8 cellular contexts compared by ENCODE assay signal in the genomic region with DNA sequence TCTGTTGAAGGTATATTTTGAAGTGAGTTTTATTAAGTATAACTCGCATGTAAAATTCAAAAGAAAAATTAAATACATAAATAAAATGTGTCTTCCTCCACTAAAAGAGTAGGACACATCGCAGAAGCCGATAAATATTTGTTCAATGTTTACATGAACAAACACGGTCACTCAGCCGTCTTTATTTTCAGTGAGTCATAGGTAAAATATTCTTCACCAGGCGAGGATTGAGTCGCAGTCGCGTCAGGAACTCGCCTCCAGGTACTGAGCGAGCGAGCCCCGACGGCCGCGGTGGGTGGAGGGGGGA. TPM values are rescaled to one million over a fixed set of nuclear protein-coding genes. Genes with fewer than 3 reads are reported as not detected.
A peak's percentile ranks its signal among the peaks of the same experiment; 100 is the strongest.
DNase-seq lines count a peak whose midpoint lies in the region; ATAC-seq and TF ChIP-seq lines count a peak whose summit lies in the region.

No MANE protein-coding gene starts in this region.

- H3K79me1 ChIP-seq in IMR-90 (ENCODE audit: low read depth in 1 of 2, low read length in 2 of 2) = peaks cover 0 to 7% of the 10 kb centered on the region in 2 experiments; a peak in 2 of 4 replicates

- H3K27ac ChIP-seq in A673 (ENCODE audit: low read depth, low read length, poor library complexity, severe bottlenecking) (peak overlapping the region; percentile 98), IMR-90 (ENCODE audit: insufficient read depth, low read length) (peak overlapping the region; percentile 94), muscle layer of colon (ENCODE audit: low read depth, low read length) (peak overlapping the region; percentile 70)

- WGBS in IMR-90 (ENCODE audit: extremely low coverage in 2 of 2, insufficient read length in 1 of 2), 2 experiments = no CpG with 5 or more reads among the region's 16 CpGs

- H3K14ac ChIP-seq in IMR-90 (replicated peaks; ENCODE audit: low read depth, low read length) = no peak overlapping the region

- H3K9me3 Mint-ChIP-seq in central memory CD8-positive, alpha-beta T cell = no peaks in the 10 kb centered on the region

- dilution Hi-C loops in IMR-90 (cut with HindIII; ENCODE audit: low sequenced_read_pairs, unreplicated experiment) = no loop called here

- H4K8ac ChIP-seq in IMR-90 (ENCODE audit: low read depth in 2 of 2, low read length in 2 of 2) = peak overlapping the region; percentile 77 to 90; a peak in 3 of 4 replicates

- TF ChIP-seq POLR2A in IMR-90 (IDR thresholded peaks at IDR 0.05; ENCODE audit: low read depth, low read length) = no peak

- no peak overlapping the region for H2AK9ac ChIP-seq in IMR-90 (replicated peaks; ENCODE audit: low read depth, low read length, poor library complexity)

- no peak overlapping the region for H2BK120ac ChIP-seq in IMR-90 (ENCODE audit: low read depth, low read length)

- TF ChIP-seq CTCF in A673 (conservative IDR thresholded peaks at IDR 0.05; ENCODE audit: low read depth, low read length) (no peak), IMR-90 (conservative IDR thresholded peaks at IDR 0.05; ENCODE audit: low read depth, low read length) (no peak)

- intact Hi-C loops in A673 (cut with micrococcal nuclease; ENCODE audit: unreplicated experiment) (no loop called here), IMR-90 (cut with micrococcal nuclease) (loop anchor here (2.0 kb wide), 1 partner anchor 44 kb away; the partner anchor contains the start of genes BRCC3, CMC4 and MTCP1)

- peak overlapping the region; percentile 93 for H2AFZ ChIP-seq in IMR-90 (replicated peaks; ENCODE audit: low read length, poor library complexity)

- H3K4me1 ChIP-seq in A673 (ENCODE audit: insufficient read depth, low read length, poor library complexity, severe bottlenecking) (peaks cover 4% of the 10 kb centered on the region), IMR-90 (ENCODE audit: control insufficient read depth, insufficient read depth, low read length) (no peaks in the 10 kb centered on the region), muscle layer of colon (ENCODE audit: insufficient read depth, low read length) (peaks cover 14% of the 10 kb centered on the region)

- peak overlapping the region; percentile 83 for H3K4me2 ChIP-seq in IMR-90 (ENCODE audit: low read depth, low read length)

- in situ Hi-C loops in IMR-90 (cut with MboI; ENCODE audit: low sequenced_read_pairs) = no loop called here

- H4K91ac ChIP-seq in IMR-90 (ENCODE audit: insufficient read depth, low read depth, low read length) = peak overlapping the region; percentile 72

- ATAC-seq in IMR-90 (ENCODE audit: low read depth) = no peak
- no peak for ATAC-seq in central memory CD8-positive, alpha-beta T cell (replicated peaks; ENCODE audit: extremely low read depth, poor library complexity, severe bottlenecking)

- no peak overlapping the region; the same call in 2 of the 3 replicates for H2BK15ac ChIP-seq in IMR-90 (ENCODE audit: low read depth, low read length)

- H3K56ac ChIP-seq in IMR-90 (ENCODE audit: extremely low read depth, insufficient read depth, low read length) = no peak overlapping the region

- H3K9ac ChIP-seq in IMR-90 (ENCODE audit: low read depth, low read length) (peak overlapping the region; percentile 83), muscle layer of colon (ENCODE audit: low read length) (no peak overlapping the region)

- H3K4me3 ChIP-seq in A673 (ENCODE audit: low read depth, low read length, poor library complexity, severe bottlenecking) (peak overlapping the region; percentile 67), IMR-90 (ENCODE audit: insufficient read depth, low read depth, low read length) (peak overlapping the region; percentile 96), muscle layer of colon (ENCODE audit: low read depth in 1 of 2, low read length in 2 of 2) (peak overlapping the region in 1 of 2 donors; percentile 82)

- peak overlapping the region; percentile 91; the same call in 1 of the 2 replicates for H4K5ac ChIP-seq in IMR-90 (ENCODE audit: low read depth, low read length)

- no peak for DNase-seq in A673 (ENCODE audit: low spot score)
- no peak for DNase-seq in IMR-90
- no peak for DNase-seq in central memory CD8-positive, alpha-beta T cell (ENCODE audit: low spot score in 2 of 2)
- no peak for DNase-seq in stimulated activated CD4-positive, alpha-beta T cell treated with anti-CD3 and anti-CD28 coated beads, Interleukin-4, amount 100 ng/mL, for 24 hours
- no peak for DNase-seq in DMS79 treated with DMSO at 0.1 percent for 48 hours (lab: John Stamatoyannopoulos, UW)
- DNase-seq in SHP77 treated with DMSO at 0.1 percent for 48 hours (lab: John Stamatoyannopoulos, UW) = no peak
- no peak for DNase-seq in SKM-1 (lab: John Stamatoyannopoulos, UW; ENCODE audit: unreplicated experiment)

- POLR2A ChIA-PET in A673 (lab: Charles Lee; ENCODE audit: low non-redundant PET) (interaction anchor here (0.6 to 0.7 kb wide), 2 partner anchors 27 to 46 kb away, joined by 6 to 7 read pairs; no protein-coding TSS in a partner anchor), IMR-90 (lab: Charles Lee; ENCODE audit: unreplicated experiment) (no interaction called here)

- H3K27me3 Mint-ChIP-seq in central memory CD8-positive, alpha-beta T cell = no peaks in the 10 kb centered on the region

- no peaks in the 10 kb centered on the region for H3K9me1 ChIP-seq in IMR-90 (ENCODE audit: insufficient read depth, low read length)

- BruUV-seq in A673 (replicated peaks; lab: Mats Ljungman, UMichigan) = no TSS peak
- BruUV-seq in IMR-90 (replicated peaks; lab: Mats Ljungman, UMichigan) = no TSS peak

- no peak overlapping the region for H2AK5ac ChIP-seq in IMR-90 (ENCODE audit: low read depth, low read length)

- peak overlapping the region; percentile 83 for H3K4me3 Mint-ChIP-seq in central memory CD8-positive, alpha-beta T cell

- H2BK5ac ChIP-seq in IMR-90 (ENCODE audit: low read depth, low read length, poor library complexity, severe bottlenecking) = peak overlapping the region; percentile 85

- no peaks in the 10 kb centered on the region for H3K9me3 ChIP-seq in A673 (ENCODE audit: low read depth, low read length, poor library complexity, severe bottlenecking)
- H3K9me3 ChIP-seq in IMR-90 (ENCODE audit: control insufficient read depth, insufficient read depth, low read length) = no peaks in the 10 kb centered on the region
- no peaks in the 10 kb centered on the region for H3K9me3 ChIP-seq in muscle layer of colon (ENCODE audit: low read length)

- peaks cover 8% of the 10 kb centered on the region for H3K4me1 Mint-ChIP-seq in central memory CD8-positive, alpha-beta T cell

- no peak overlapping the region; the same call in 1 of the 2 replicates for H3K4ac ChIP-seq in IMR-90 (ENCODE audit: low read depth, low read length)

- H3K27me3 ChIP-seq in A673 (replicated peaks; ENCODE audit: insufficient read depth, low read depth, low read length, poor library complexity) (no peaks in the 10 kb centered on the region), IMR-90 (ENCODE audit: control insufficient read depth, insufficient read depth, low read length) (no peaks in the 10 kb centered on the region; the same call in 1 of the 2 replicates), muscle layer of colon (ENCODE audit: control insufficient read depth in 1 of 2, insufficient read depth in 2 of 2, low read length in 2 of 2) (no peaks in the 10 kb centered on the region)

- peak overlapping the region; percentile 91 for H3K27ac Mint-ChIP-seq in central memory CD8-positive, alpha-beta T cell (ENCODE audit: low read depth)

- no peak overlapping the region; the same call in 1 of the 2 replicates for H2BK20ac ChIP-seq in IMR-90 (ENCODE audit: low read depth, low read length)

- no peaks in the 10 kb centered on the region for H3K36me3 ChIP-seq in A673 (ENCODE audit: insufficient read depth, low read length, poor library complexity, severe bottlenecking)
- H3K36me3 ChIP-seq in IMR-90 (ENCODE audit: control insufficient read depth, insufficient read depth, low read length) = no peaks in the 10 kb centered on the region
- H3K36me3 ChIP-seq in muscle layer of colon (ENCODE audit: insufficient read depth, low read length) = no peaks in the 10 kb centered on the region

- peak overlapping the region; percentile 90 for H3K18ac ChIP-seq in IMR-90 (ENCODE audit: low read depth, low read length)

- H4K20me1 ChIP-seq in IMR-90 (ENCODE audit: insufficient read depth, low read length) = no peaks in the 10 kb centered on the region

- TF ChIP-seq RAD21 in IMR-90 (IDR thresholded peaks at IDR 0.05; ENCODE audit: low read length) = no peak

- H3K23ac ChIP-seq in IMR-90 (ENCODE audit: low read depth, low read length) = 0 out of 2 replicates have a peak overlapping the region, but pooled peaks have one; percentile 77

- peaks cover 12% of the 10 kb centered on the region for H3K36me3 Mint-ChIP-seq in central memory CD8-positive, alpha-beta T cell (ENCODE audit: insufficient read depth)

- CTCF ChIA-PET in A673 (lab: Charles Lee) (interaction anchor here (0.6 kb wide), 2 partner anchors 43 to 287 kb away, joined by 3 to 6 read pairs; no protein-coding TSS in a partner anchor), IMR-90 (lab: Yijun Ruan, JAX) (no interaction called here)

RNA-seq across cellular contexts. Expression of gene FUNDC2, which starts 0.3 kb away (rescaled TPM):
- total RNA-seq in A673 (2021) = 78.1 and 84.6 TPM in 2 replicates
- 35.0 and 42.5 TPM in 2 replicates for total RNA-seq in IMR-90 (2012; rRNA removed)
- polyA plus RNA-seq in IMR-90 (2012; rRNA removed) = 51.7 and 52.3 TPM in 2 replicates
- 18.3 and 82.9 TPM in 2 replicates for polyA plus RNA-seq in IMR-90 (2012; cell fraction: cytosol; rRNA removed)
- polyA plus RNA-seq in IMR-90 (2012; cell fraction: nucleus; rRNA removed; ENCODE audit: low replicate concordance) = 3.3 and 20.8 TPM in 2 replicates

RNA-seq across cellular contexts. Expression of gene F8, which starts 3.9 kb away (rescaled TPM):
- 1.1 and 1.9 TPM in 2 replicates for total RNA-seq in A673 (2021)
- 1.1 and 1.4 TPM in 2 replicates for total RNA-seq in IMR-90 (2012; rRNA removed)
- 1.1 and 1.5 TPM in 2 replicates for polyA plus RNA-seq in IMR-90 (2012; rRNA removed)
- polyA plus RNA-seq in IMR-90 (2012; cell fraction: cytosol; rRNA removed) = 0.60 and 0.71 TPM in 2 replicates
- 0.22 and 0.97 TPM in 2 replicates for polyA plus RNA-seq in IMR-90 (2012; cell fraction: nucleus; rRNA removed; ENCODE audit: low replicate concordance)

RNA-seq across cellular contexts. Expression of gene CMC4, which starts 44.6 kb away (rescaled TPM):
- total RNA-seq in A673 (2021) (5.9 and 6.4 TPM in 2 replicates), IMR-90 (2012; rRNA removed) (8.4 and 11.4 TPM in 2 replicates)
- 6.4 and 7.0 TPM in 2 replicates for polyA plus RNA-seq in IMR-90 (2012; rRNA removed)
- 6.0 and 7.3 TPM in 2 replicates for polyA plus RNA-seq in IMR-90 (2012; cell fraction: cytosol; rRNA removed)
- 2.8 and 6.8 TPM in 2 replicates for polyA plus RNA-seq in IMR-90 (2012; cell fraction: nucleus; rRNA removed; ENCODE audit: low replicate concordance)

RNA-seq across cellular contexts. Expression of gene MTCP1, which starts 44.6 kb away (rescaled TPM):
- total RNA-seq in A673 (2021) (19.8 and 21.0 TPM in 2 replicates), IMR-90 (2012; rRNA removed) (0.54 and 0.56 TPM in 2 replicates)
- 4.2 and 4.9 TPM in 2 replicates for polyA plus RNA-seq in IMR-90 (2012; rRNA removed)
- 0.52 and 0.55 TPM in 2 replicates for polyA plus RNA-seq in IMR-90 (2012; cell fraction: cytosol; rRNA removed)
- 2.4 and 5.8 TPM in 2 replicates for polyA plus RNA-seq in IMR-90 (2012; cell fraction: nucleus; rRNA removed; ENCODE audit: low replicate concordance)

RNA-seq across cellular contexts. Expression of gene BRCC3, which starts 44.9 kb away (rescaled TPM):
- total RNA-seq in A673 (2021) (25.7 TPM in 2 replicates), IMR-90 (2012; rRNA removed) (20.8 and 24.7 TPM in 2 replicates)
- 13.5 and 14.4 TPM in 2 replicates for polyA plus RNA-seq in IMR-90 (2012; rRNA removed)
- 5.0 and 7.3 TPM in 2 replicates for polyA plus RNA-seq in IMR-90 (2012; cell fraction: cytosol; rRNA removed)
- polyA plus RNA-seq in IMR-90 (2012; cell fraction: nucleus; rRNA removed; ENCODE audit: low replicate concordance) = 1.0 and 7.4 TPM in 2 replicates
